In the genomic region with DNA sequence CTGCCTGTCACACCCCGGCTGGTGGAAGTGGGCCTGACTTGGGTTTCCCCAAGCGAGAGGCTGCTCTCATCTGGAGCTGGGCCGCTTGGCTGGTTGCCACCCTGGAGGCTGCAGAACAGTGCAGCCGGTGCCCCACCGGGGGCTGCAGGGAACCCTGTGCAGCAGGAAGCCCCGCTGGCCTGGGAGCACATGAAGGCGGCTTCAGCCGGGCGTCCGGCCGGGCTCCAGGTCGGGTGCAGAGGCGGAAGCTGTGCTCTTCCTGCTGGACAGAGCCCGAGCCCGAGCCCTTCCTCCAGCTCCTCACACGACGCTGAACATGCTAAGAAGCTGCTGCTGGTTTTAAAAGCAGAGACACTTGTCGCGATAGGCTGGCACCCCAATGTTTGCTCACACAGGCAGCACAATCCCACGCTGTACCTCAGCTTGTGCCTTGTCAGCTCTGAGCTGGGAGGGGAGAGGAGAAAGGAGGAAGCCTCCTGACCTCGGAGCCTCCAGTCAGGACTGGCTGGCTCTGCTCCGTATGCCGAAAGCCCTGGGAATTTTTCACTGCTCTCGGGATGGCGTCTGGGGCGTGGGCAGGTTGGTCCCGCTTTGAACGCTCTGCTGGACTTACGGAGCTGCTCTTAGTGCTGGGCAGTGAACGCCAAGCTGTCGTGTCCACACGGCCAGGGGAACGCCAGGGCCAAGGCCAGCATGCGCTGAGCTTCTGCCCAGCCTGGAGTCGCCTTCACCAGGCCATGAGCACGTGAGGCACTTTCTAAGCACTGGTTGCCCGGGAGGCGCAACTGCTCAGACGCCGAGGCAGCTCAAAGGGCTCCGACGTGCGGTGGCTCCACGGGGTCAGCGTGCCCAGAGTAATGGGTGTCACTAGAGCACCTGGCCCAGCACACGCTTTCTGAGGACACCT, we compare ENCODE assay signal across 8 cellular contexts. TPM values are rescaled to one million over a fixed set of nuclear protein-coding genes. Genes with fewer than 3 reads are reported as not detected.
DNase-seq lines count a peak whose midpoint lies in the region; ATAC-seq and TF ChIP-seq lines count a peak whose summit lies in the region.

No MANE protein-coding gene starts in this region.

- H3K4me1 ChIP-seq in breast epithelium: no peaks in the 10 kb centered on the region
- H3K4me1 ChIP-seq in liver (ENCODE audit: control insufficient read depth in 4 of 4, insufficient read depth in 4 of 4, low read length in 3 of 4): peaks cover 0 to 6% (median 1%) of the 10 kb centered on the region in 4 donors

- H3K4me3 Mint-ChIP-seq in MCF 10A (ENCODE audit: unreplicated experiment): no peak overlapping the region

- H3K36me3 Mint-ChIP-seq in MCF 10A (ENCODE audit: insufficient read depth, unreplicated experiment): peaks cover under 1% of the 10 kb centered on the region

- TF ChIP-seq CTCF in MCF 10A (IDR thresholded peaks at IDR 0.05; ENCODE audit: unreplicated experiment) (no peak), breast epithelium (IDR thresholded peaks at IDR 0.05) (no peak), liver (IDR thresholded peaks at IDR 0.05; ENCODE audit: low read depth, low read length, missing input control) (no peak)

- no peak for TF ChIP-seq RAD21 in liver (IDR thresholded peaks at IDR 0.05)

- H3K9me3 Mint-ChIP-seq in MCF 10A (ENCODE audit: unreplicated experiment): no peaks in the 10 kb centered on the region

- H3K9me3 ChIP-seq in breast epithelium (no peaks in the 10 kb centered on the region), liver (ENCODE audit: control insufficient read depth in 4 of 4, low read length in 3 of 4) (no peaks in the 10 kb centered on the region)

- POLR2A ChIA-PET in MCF 10A (lab: Yijun Ruan, JAX): interaction anchor here (0.6 to 1.9 kb wide), 3 partner anchors 9 to 55 kb away, joined by 3 to 7 read pairs (median 3); partner anchors contain the start of gene CDK5R1

- CTCF ChIA-PET in MCF 10A (lab: Yijun Ruan, JAX): interaction anchor here (0.5 to 1.5 kb wide), 8 partner anchors 8 to 1670 kb away, joined by 3 to 8 read pairs (median 5); partner anchors contain the start of gene PSMD11

- H3K4me3 ChIP-seq in breast epithelium: no peak overlapping the region
- no peak overlapping the region for H3K4me3 ChIP-seq in liver (ENCODE audit: low read depth in 1 of 3, low read length in 3 of 3)

- H3K27me3 Mint-ChIP-seq in MCF 10A (ENCODE audit: insufficient read depth, unreplicated experiment): no peaks in the 10 kb centered on the region

- H3K27ac Mint-ChIP-seq in MCF 10A (ENCODE audit: low read depth, unreplicated experiment): peak overlapping the region; percentile 73

- H3K36me3 ChIP-seq in breast epithelium: no peaks in the 10 kb centered on the region
- H3K36me3 ChIP-seq in liver (ENCODE audit: control insufficient read depth in 4 of 4, insufficient read depth in 3 of 4, low read depth in 1 of 4, low read length in 3 of 4): no peaks in the 10 kb centered on the region

- WGBS in liver: 79% methylated on average over 46 of the region's 46 CpGs

- no TSS peak for BruUV-seq in MCF 10A (replicated peaks; lab: Mats Ljungman, UMichigan)

- peaks cover 32% of the 10 kb centered on the region for H3K4me1 Mint-ChIP-seq in MCF 10A (ENCODE audit: insufficient read depth, unreplicated experiment)

- TF ChIP-seq POLR2A in breast epithelium (IDR thresholded peaks at IDR 0.05): no peak

- no peak for DNase-seq in MCF 10A (ENCODE audit: unreplicated experiment)
- DNase-seq in breast epithelium (ENCODE audit: low spot score in 2 of 2): no peak
- DNase-seq in cerebellum (ENCODE audit: low spot score): peak; percentile 75
- DNase-seq in COR-L47 (lab: John Stamatoyannopoulos, UW): no peak
- DNase-seq in UCSD-AML1 (lab: John Stamatoyannopoulos, UW; ENCODE audit: unreplicated experiment): no peak

- no peaks in the 10 kb centered on the region for H3K27me3 ChIP-seq in breast epithelium
- H3K27me3 ChIP-seq in liver (ENCODE audit: control insufficient read depth in 4 of 4, insufficient read depth in 4 of 4, low read length in 3 of 4): no peaks in the 10 kb centered on the region

- no peak overlapping the region for H3K9ac ChIP-seq in liver (ENCODE audit: low read depth in 1 of 2, low read length in 2 of 2)

- ATAC-seq in GM18909 (IDR thresholded peaks at IDR 0.05; ENCODE audit: poor library complexity, unreplicated experiment): no peak
- no peak for ATAC-seq in HG02973 (IDR thresholded peaks at IDR 0.05; ENCODE audit: unreplicated experiment)

- intact Hi-C loops in MCF 10A (cut with micrococcal nuclease) (no loop called here), breast epithelium (cut with DNase I; ENCODE audit: low total_unique reads) (no loop called here)

- H3K27ac ChIP-seq in breast epithelium (no peak overlapping the region), liver (ENCODE audit: low read depth in 1 of 2, low read length in 2 of 2) (no peak overlapping the region)

TF ChIP-seq in liver, 16 proteins besides CTCF, POLR2A, EP300 and RAD21:
- TF ChIP-seq NR2F2 (IDR thresholded peaks at IDR 0.05) (no peak), REST (IDR thresholded peaks at IDR 0.05) (peak; percentile 19)
- TF ChIP-seq, protein P1, sequence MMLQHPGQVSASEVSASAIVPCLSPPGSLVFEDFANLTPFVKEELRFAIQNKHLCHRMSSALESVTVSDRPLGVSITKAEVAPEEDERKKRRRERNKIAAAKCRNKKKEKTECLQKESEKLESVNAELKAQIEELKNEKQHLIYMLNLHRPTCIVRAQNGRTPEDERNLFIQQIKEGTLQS (IDR thresholded peaks at IDR 0.05): no peak
TF ChIP-seq in liver: peak in this region for 1.

RNA-seq across cellular contexts. Expression of gene CDK5R1, which starts 8.8 kb away (rescaled TPM):
- total RNA-seq in MCF 10A (2022): 4.0 and 4.4 TPM in 2 replicates
- under 1 TPM; 0.66 to 0.88 (median 0.80) TPM for total RNA-seq in breast epithelium
- 88.1 TPM for total RNA-seq in cerebellum
- total RNA-seq in liver: under 1 TPM; 0.84 to 0.93 TPM
- polyA plus RNA-seq in liver: under 1 TPM; 0.08 to 0.44 TPM

RNA-seq across cellular contexts. Expression of gene PSMD11, which starts 51.3 kb away (rescaled TPM):
- total RNA-seq in MCF 10A (2022): 123 and 134 TPM in 2 replicates
- 10 to 100 TPM; 49.2 to 61.9 (median 56.6) TPM for total RNA-seq in breast epithelium
- 70.6 TPM for total RNA-seq in cerebellum
- total RNA-seq in liver: 10 to 100 TPM; 53.4 to 83.0 TPM
- 10 to 100 TPM; 42.1 to 97.4 TPM for polyA plus RNA-seq in liver

Comparison
In these comparisons a context has a peak if more than half of its experiments do, and no peak if none do; other contexts are left out.
1. RNA of gene CDK5R1, which starts 8.8 kb away (total RNA-seq): 88.1 TPM in cerebellum (single experiment); 4.0 to 4.4 TPM in MCF 10A, 0.84 to 0.93 TPM in liver and 0.66 to 0.88 TPM in breast epithelium; every median in the first group is over 10 times any median in the second.